Comparison of ENCODE assay signal across 14 cellular contexts in the genomic region with DNA sequence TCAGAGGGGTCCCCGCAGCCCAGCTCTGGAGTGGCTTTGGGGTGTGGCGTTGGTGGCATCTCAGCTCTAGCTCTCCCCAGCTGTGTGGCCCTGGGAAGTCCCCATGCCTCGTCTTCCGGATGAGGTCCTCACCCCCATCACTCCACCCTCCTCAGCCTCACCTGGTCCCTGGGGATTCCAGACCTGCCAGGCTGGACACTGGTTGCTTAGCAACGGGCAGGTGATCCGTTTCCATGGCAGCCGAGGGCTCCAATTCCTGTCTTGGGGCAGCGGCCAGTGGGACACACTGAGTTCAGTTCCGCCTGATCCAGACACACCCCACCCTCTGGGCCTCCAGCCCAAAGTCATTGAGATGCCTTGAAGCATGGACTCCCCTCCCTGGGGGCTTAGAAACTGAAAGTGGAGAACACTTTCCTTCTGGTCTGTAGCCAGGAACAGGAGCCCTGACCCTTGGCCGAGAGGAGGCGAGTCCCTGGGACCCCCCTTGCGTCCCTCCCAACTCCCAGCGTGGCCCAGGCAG. TPM values are rescaled to one million over a fixed set of nuclear protein-coding genes. Genes with fewer than 3 reads are reported as not detected.
DNase-seq lines count a peak whose midpoint lies in the region; ATAC-seq, FAIRE-seq and TF ChIP-seq lines count a peak whose summit lies in the region.
"Had no signal": no experiment of that assay in that cellular context is flagged by ENCODE, and none has a peak within 500 bp of the region (broad histone marks: within the 10 kb centered on the region; RNA-seq: fewer than 3 reads in every experiment).

No MANE protein-coding gene starts in this region.

- H3K4me3 ChIP-seq in bronchial epithelial cell (ENCODE audit: low read depth, low read length) = no peak overlapping the region
- no peak overlapping the region for H3K4me3 ChIP-seq in neuronal stem cell (ENCODE audit: low read length in 2 of 2)
- H3K4me3 ChIP-seq: skin epidermis had no signal

- TF ChIP-seq CTCF in bronchial epithelial cell (IDR thresholded peaks at IDR 0.05; ENCODE audit: insufficient read depth, low read length, severe bottlenecking) = no peak
- TF ChIP-seq CTCF in GM20000 (IDR thresholded peaks at IDR 0.05; ENCODE audit: extremely low read depth, missing control alignments) = no peak

- H3K14ac ChIP-seq in neuronal stem cell (ENCODE audit: low read length) = no peak overlapping the region

- H2AFZ ChIP-seq in neuronal stem cell (ENCODE audit: low read length) = no peak overlapping the region

- peak overlapping the region; percentile 54 for H2AK5ac ChIP-seq in neuronal stem cell (ENCODE audit: low read depth, low read length)

- no peak overlapping the region for H3K9ac ChIP-seq in neuronal stem cell (ENCODE audit: low read depth, low read length, poor library complexity)

- peak; percentile 68 for FAIRE-seq in bronchial epithelial cell (lab: Jason Lieb, UNC)

- peaks cover 3% of the 10 kb centered on the region for H3K79me1 ChIP-seq in neuronal stem cell (ENCODE audit: low read depth, low read length)

- no peak for ATAC-seq in HG03460 (IDR thresholded peaks at IDR 0.05; ENCODE audit: unreplicated experiment)
- ATAC-seq: natural killer cell treated with Interleukin-12 subunit alpha and Interleukin-12 subunit beta and Interleukin-15 and Interleukin-18, amount 100 ng/mL, for 72 hours had no signal

- H2BK5ac ChIP-seq in neuronal stem cell (ENCODE audit: low read length) = no peak overlapping the region

- H3K9me3 ChIP-seq in neuronal stem cell (replicated peaks in 1 of 2; ENCODE audit: control insufficient read depth in 2 of 2, insufficient read depth in 1 of 2, low read depth in 1 of 2, low read length in 2 of 2) = peaks cover 20 to 25% of the 10 kb centered on the region in 2 donors

- H3K4me1 ChIP-seq in neuronal stem cell (ENCODE audit: control insufficient read depth in 2 of 2, insufficient read depth in 1 of 2, low read depth in 1 of 2, low read length in 2 of 2) = no peaks in the 10 kb centered on the region

- H2BK120ac ChIP-seq in neuronal stem cell (ENCODE audit: low read depth, low read length) = no peak overlapping the region

- DNase-seq in Daoy (ENCODE audit: low read depth) (peak; percentile 36), NCI-H187 treated with DMSO at 0.1 percent for 48 hours (lab: John Stamatoyannopoulos, UW) (peak; percentile 72), bronchial epithelial cell (ENCODE audit: low read depth) (no peak), neuronal stem cell (ENCODE audit: low spot score) (no peak), GM20000 (ENCODE audit: low spot score) (no peak)
- DNase-seq in activated CD4-positive, CD25-positive, alpha-beta regulatory T cell treated with anti-CD3 and anti-CD28 coated beads, Interleukin-2, amount 50 U/mL, for 72 hours = no peak
- DNase-seq: activated T-cell treated with anti-CD3 and anti-CD28 coated beads for 4 hours; CD4-positive, CD25-positive, alpha-beta regulatory T cell; cortex of kidney; immature natural killer cell had no signal

- H3K23ac ChIP-seq in neuronal stem cell (ENCODE audit: low read depth, low read length, poor library complexity) = no peak overlapping the region

- H2BK15ac ChIP-seq in neuronal stem cell (ENCODE audit: low read length) = no peak overlapping the region

- no peak overlapping the region for H4K91ac ChIP-seq in neuronal stem cell (ENCODE audit: low read depth, low read length, poor library complexity)

- H3K27me3 ChIP-seq in bronchial epithelial cell (ENCODE audit: control insufficient read depth, insufficient read depth, low read length) (no peaks in the 10 kb centered on the region), neuronal stem cell (ENCODE audit: control insufficient read depth in 3 of 3, insufficient read depth in 3 of 3, low read depth in 1 of 3, low read length in 3 of 3) (no peaks in the 10 kb centered on the region)

- H4K8ac ChIP-seq in neuronal stem cell (ENCODE audit: low read depth, low read length) = no peak overlapping the region

- H3K4me2 ChIP-seq in neuronal stem cell (ENCODE audit: insufficient read depth, low read length, poor library complexity, severe bottlenecking) = no peak overlapping the region

- WGBS in neuronal stem cell (ENCODE audit: extremely low coverage in 2 of 2, insufficient read length in 2 of 2, insufficient replicate concordance in 1 of 2), 2 donors = no CpG with 5 or more reads among the region's 13 CpGs

- H3K27ac ChIP-seq in neuronal stem cell (replicated peaks; ENCODE audit: low read length) = no peak overlapping the region
- H3K27ac ChIP-seq: skin epidermis had no signal

- no peak overlapping the region for H2BK12ac ChIP-seq in neuronal stem cell (ENCODE audit: low read length)

- H3K36me3 ChIP-seq in bronchial epithelial cell (ENCODE audit: control insufficient read depth, insufficient read depth, low read length) (no peaks in the 10 kb centered on the region), neuronal stem cell (replicated peaks in 1 of 2; ENCODE audit: control insufficient read depth in 2 of 2, insufficient read depth in 2 of 2, low read length in 2 of 2) (peaks cover 3 to 8% of the 10 kb centered on the region in 2 donors)

- H3K4ac ChIP-seq in neuronal stem cell (ENCODE audit: low read length) = no peak overlapping the region

- no peak overlapping the region for H3K18ac ChIP-seq in neuronal stem cell (ENCODE audit: low read length)

RNA-seq across cellular contexts. Expression of gene MISP, which starts 7.7 kb away (rescaled TPM):
- total RNA-seq in Daoy (2014; rRNA removed; shearing (Covaris generic)) = 1.5 and 2.0 TPM in 2 replicates
- 105 and 138 TPM in 2 replicates for total RNA-seq in bronchial epithelial cell
- polyA plus RNA-seq in neuronal stem cell (2013, experiment 1 of 2) = 0.11 TPM
- 0.07 TPM for polyA plus RNA-seq in neuronal stem cell (2013, experiment 2 of 2)
- total RNA-seq: CD4-positive, CD25-positive, alpha-beta regulatory T cell; natural killer cell treated with Interleukin-12 subunit alpha and Interleukin-12 subunit beta and Interleukin-15 and Interleukin-18, amount 100 ng/mL, for 72 hours had no signal
- polyA plus RNA-seq: CD4-positive, CD25-positive, alpha-beta regulatory T cell; immature natural killer cell had no signal

RNA-seq across cellular contexts. Expression of gene PALM, which starts 34.5 kb away (rescaled TPM):
- total RNA-seq in Daoy (2014; rRNA removed; shearing (Covaris generic)) = 1.1 and 7.7 TPM in 2 replicates
- total RNA-seq in bronchial epithelial cell = under 0.01 and 0.26 TPM in 2 replicates
- 66.5 TPM for polyA plus RNA-seq in neuronal stem cell (2013, experiment 1 of 2)
- 68.9 TPM for polyA plus RNA-seq in neuronal stem cell (2013, experiment 2 of 2)
- total RNA-seq: CD4-positive, CD25-positive, alpha-beta regulatory T cell; natural killer cell treated with Interleukin-12 subunit alpha and Interleukin-12 subunit beta and Interleukin-15 and Interleukin-18, amount 100 ng/mL, for 72 hours had no signal
- polyA plus RNA-seq: CD4-positive, CD25-positive, alpha-beta regulatory T cell; immature natural killer cell had no signal

RNA-seq across cellular contexts. Expression of gene PRSS57, which starts 48.0 kb away (rescaled TPM):
- not detected in 2 replicates for total RNA-seq in Daoy (2014; rRNA removed; shearing (Covaris generic))
- not detected in 2 replicates for total RNA-seq in bronchial epithelial cell
- polyA plus RNA-seq in neuronal stem cell (2013, experiment 1 of 2) = 0.03 TPM
- polyA plus RNA-seq in neuronal stem cell (2013, experiment 2 of 2) = 0.06 TPM
- total RNA-seq: LHCN-M2 had no signal
- polyA plus RNA-seq: CD4-positive, CD25-positive, alpha-beta regulatory T cell had no signal

RNA-seq across cellular contexts. Expression of gene PTBP1, which starts 54.0 kb away (rescaled TPM):
- 205 and 246 TPM in 2 replicates for total RNA-seq in Daoy (2014; rRNA removed; shearing (Covaris generic))
- total RNA-seq in bronchial epithelial cell = 99.0 TPM in 2 replicates
- polyA plus RNA-seq in neuronal stem cell (2013, experiment 1 of 2) = 412 TPM
- polyA plus RNA-seq in neuronal stem cell (2013, experiment 2 of 2) = 415 TPM

Comparison
In these comparisons a context has a peak if more than half of its experiments do, and no peak if none do; other contexts are left out.
1. DNase-seq: peak in Daoy (single experiment) and NCI-H187 treated with DMSO at 0.1 percent for 48 hours (single experiment); none in bronchial epithelial cell (single experiment), neuronal stem cell (single experiment), GM20000 (single experiment) and activated CD4-positive, CD25-positive, alpha-beta regulatory T cell treated with anti-CD3 and anti-CD28 coated beads, Interleukin-2, amount 50 U/mL, for 72 hours (single experiment).
2. RNA of gene MISP, which starts 7.7 kb away (total RNA-seq): 105 to 138 TPM in bronchial epithelial cell; 1.5 to 2.0 TPM in Daoy; every median in the first group is over 10 times any median in the second.